ENCODE assay signal across 10 cellular contexts in the genomic region with DNA sequence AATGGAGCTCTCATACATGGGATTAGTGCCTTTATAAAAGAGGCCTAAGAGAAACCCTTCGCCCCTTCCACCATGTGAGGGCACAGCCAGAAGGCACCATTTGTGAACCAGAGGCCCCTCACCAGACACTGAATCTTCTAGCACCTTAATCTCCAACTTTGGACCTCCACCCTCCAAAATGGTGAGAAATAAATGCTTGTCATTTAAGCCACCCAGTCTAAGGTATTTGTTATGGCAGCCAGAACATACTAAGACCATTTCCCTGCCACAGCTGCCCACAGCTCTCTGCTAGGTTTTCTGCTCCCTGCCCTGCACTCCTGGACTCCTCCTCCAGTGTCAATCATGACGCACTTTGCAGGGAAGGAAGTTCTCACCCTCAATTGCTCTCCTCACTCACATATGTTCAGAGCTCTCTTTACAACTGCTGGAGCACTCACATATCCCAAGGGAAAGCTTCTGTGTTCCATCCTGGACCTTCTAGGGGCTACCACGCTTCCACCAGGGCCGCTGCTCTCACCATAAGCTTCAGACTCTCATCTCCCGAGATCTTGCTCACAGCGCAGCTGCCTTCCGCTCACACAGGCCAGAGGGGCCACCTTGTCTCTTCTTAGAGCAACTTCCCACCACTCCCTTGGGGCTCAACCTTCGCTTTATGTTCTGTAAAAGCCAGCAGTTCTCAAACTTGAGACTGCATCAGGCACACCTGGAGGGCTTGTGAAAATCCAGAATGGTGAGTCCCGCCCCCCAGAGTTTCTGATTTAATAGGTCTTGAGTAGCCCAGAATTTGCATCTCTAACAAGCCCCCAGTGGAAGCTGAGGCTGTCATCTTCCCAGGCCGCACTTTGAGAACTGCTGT. TPM values are rescaled to one million over a fixed set of nuclear protein-coding genes. Genes with fewer than 3 reads are reported as not detected.
DNase-seq lines count a peak whose midpoint lies in the region; ATAC-seq and TF ChIP-seq lines count a peak whose summit lies in the region.
"Had no signal": no experiment of that assay in that cellular context is flagged by ENCODE, and none has a peak within 500 bp of the region (broad histone marks: within the 10 kb centered on the region; RNA-seq: fewer than 3 reads in every experiment).

No MANE protein-coding gene starts in this region.

- no peak for TF ChIP-seq CTCF in MM.1S (IDR thresholded peaks at IDR 0.05; ENCODE audit: low read length)

- peaks cover 73% of the 10 kb centered on the region for H3K4me1 Mint-ChIP-seq in activated CD4-positive, alpha-beta T cell treated with anti-CD3 and anti-CD28 coated beads, Interleukin-2, amount 10 ng/mL, durations not matched to agents 7 days and 5 days
- H3K4me1 Mint-ChIP-seq in stimulated activated naive CD8-positive, alpha-beta T cell treated with anti-CD3 and anti-CD28 coated beads, Interleukin-15, Interleukin-2, amounts not matched to agents 100 ng/mL and 50 ng/mL, for 24 hours (ENCODE audit: low read depth) = peaks cover 52% of the 10 kb centered on the region

- H3K36me3 ChIP-seq in MM.1S (replicated peaks; ENCODE audit: insufficient read depth, low read length) = no peaks in the 10 kb centered on the region

- peaks cover 29% of the 10 kb centered on the region for H3F3A ChIP-seq in MM.1S (ENCODE audit: insufficient read depth, low read length)

- POLR2A ChIA-PET in activated CD4-positive, alpha-beta T cell treated with anti-CD3 and anti-CD28 coated beads, Interleukin-2, amount 10 ng/mL, durations not matched to agents 7 days and 5 days (lab: Charles Lee) = no interaction called here

- peak; percentile 43 for ATAC-seq in HG02588 (IDR thresholded peaks at IDR 0.05; ENCODE audit: unreplicated experiment)

- H3K9me3 ChIP-seq in MM.1S (replicated peaks; ENCODE audit: insufficient read depth, low read length) = no peaks in the 10 kb centered on the region

- H3K4me3 Mint-ChIP-seq in activated CD4-positive, alpha-beta T cell treated with anti-CD3 and anti-CD28 coated beads, Interleukin-2, amount 10 ng/mL, durations not matched to agents 7 days and 5 days = peak overlapping the region; percentile 53
- peak overlapping the region; percentile 27 for H3K4me3 Mint-ChIP-seq in stimulated activated naive CD8-positive, alpha-beta T cell treated with anti-CD3 and anti-CD28 coated beads, Interleukin-15, Interleukin-2, amounts not matched to agents 100 ng/mL and 50 ng/mL, for 24 hours

- peak overlapping the region; percentile 23; the same call in 1 of the 2 replicates for H3K9ac ChIP-seq in MM.1S (ENCODE audit: low read length)

- H3K27ac Mint-ChIP-seq in activated CD4-positive, alpha-beta T cell treated with anti-CD3 and anti-CD28 coated beads, Interleukin-2, amount 10 ng/mL, durations not matched to agents 7 days and 5 days = peak overlapping the region; percentile 99
- H3K27ac Mint-ChIP-seq in stimulated activated naive CD8-positive, alpha-beta T cell treated with anti-CD3 and anti-CD28 coated beads, Interleukin-15, Interleukin-2, amounts not matched to agents 100 ng/mL and 50 ng/mL, for 24 hours = peak overlapping the region; percentile 42

- no peaks in the 10 kb centered on the region for H3K9me2 ChIP-seq in MM.1S (replicated peaks; ENCODE audit: insufficient read depth, low read length)

- H3K79me2 ChIP-seq in MM.1S (ENCODE audit: low read length) = no peaks in the 10 kb centered on the region

- CTCF ChIA-PET in activated CD4-positive, alpha-beta T cell treated with anti-CD3 and anti-CD28 coated beads, Interleukin-2, amount 10 ng/mL, durations not matched to agents 7 days and 5 days (lab: Charles Lee) = interaction anchor here (1.0 kb wide), 2 partner anchors 40 to 41 kb away, joined by 3 read pairs; no protein-coding TSS in a partner anchor

- H4K20me1 ChIP-seq in MM.1S (ENCODE audit: insufficient read depth, low read length) = no peaks in the 10 kb centered on the region

- H3K27me3 ChIP-seq in MM.1S (replicated peaks; ENCODE audit: insufficient read depth, low read length) = no peaks in the 10 kb centered on the region

- DNase-seq in activated CD4-positive, alpha-beta T cell treated with anti-CD3 and anti-CD28 coated beads, Interleukin-2, amount 10 ng/mL, durations not matched to agents 7 days and 5 days = no peak
- no peak for DNase-seq in activated CD4-positive, alpha-beta T cell treated with anti-CD3 and anti-CD28 coated beads, Interleukin-2, amount 50 U/mL, for 4 hours
- no peak for DNase-seq in MM.1S
- DNase-seq in SIG-M5 (lab: John Stamatoyannopoulos, UW) = no peak
- DNase-seq in HK-2 (ENCODE audit: unreplicated experiment) = no peak
- DNase-seq in hepatic stellate cell (ENCODE audit: low spot score) = no peak
- DNase-seq: T-helper 9 cell had no signal

- peaks cover 16% of the 10 kb centered on the region for H3K9me3 Mint-ChIP-seq in activated CD4-positive, alpha-beta T cell treated with anti-CD3 and anti-CD28 coated beads, Interleukin-2, amount 10 ng/mL, durations not matched to agents 7 days and 5 days
- no peaks in the 10 kb centered on the region for H3K9me3 Mint-ChIP-seq in stimulated activated naive CD8-positive, alpha-beta T cell treated with anti-CD3 and anti-CD28 coated beads, Interleukin-15, Interleukin-2, amounts not matched to agents 100 ng/mL and 50 ng/mL, for 24 hours

- peak overlapping the region; percentile 9; the same call in 1 of the 2 replicates for H3K4me3 ChIP-seq in MM.1S (ENCODE audit: low read length)

- H3K4me2 ChIP-seq in MM.1S (ENCODE audit: low read depth, low read length) = peak overlapping the region; percentile 58

- H3K27ac ChIP-seq in MM.1S (ENCODE audit: low read length) = peak overlapping the region; percentile 64; the same call in 1 of the 2 replicates

- peak overlapping the region; percentile 0; the same call in 1 of the 2 replicates for H2AFZ ChIP-seq in MM.1S (ENCODE audit: low read length)

- peaks cover 39% of the 10 kb centered on the region for H3K4me1 ChIP-seq in MM.1S (ENCODE audit: low read length)

- H3K36me3 Mint-ChIP-seq in activated CD4-positive, alpha-beta T cell treated with anti-CD3 and anti-CD28 coated beads, Interleukin-2, amount 10 ng/mL, durations not matched to agents 7 days and 5 days (ENCODE audit: low read depth) = peaks cover 40% of the 10 kb centered on the region
- no peaks in the 10 kb centered on the region for H3K36me3 Mint-ChIP-seq in stimulated activated naive CD8-positive, alpha-beta T cell treated with anti-CD3 and anti-CD28 coated beads, Interleukin-15, Interleukin-2, amounts not matched to agents 100 ng/mL and 50 ng/mL, for 24 hours (ENCODE audit: low read depth)

- no peaks in the 10 kb centered on the region for H3K27me3 Mint-ChIP-seq in activated CD4-positive, alpha-beta T cell treated with anti-CD3 and anti-CD28 coated beads, Interleukin-2, amount 10 ng/mL, durations not matched to agents 7 days and 5 days
- no peaks in the 10 kb centered on the region for H3K27me3 Mint-ChIP-seq in stimulated activated naive CD8-positive, alpha-beta T cell treated with anti-CD3 and anti-CD28 coated beads, Interleukin-15, Interleukin-2, amounts not matched to agents 100 ng/mL and 50 ng/mL, for 24 hours

RNA-seq across cellular contexts. Expression of a gene that starts 1.6 kb away (rescaled TPM):
- 10 to 100 TPM in 1 of 2 experiments, 1 to 10 TPM in 1; 9.5 to 12.2 TPM for total RNA-seq in activated CD4-positive, alpha-beta T cell treated with anti-CD3 and anti-CD28 coated beads, Interleukin-2, amount 10 ng/mL, durations not matched to agents 7 days and 5 days
- total RNA-seq: lung microvascular endothelial cell had no signal
